Comparison of ENCODE assay signal across 8 cellular contexts in genomic region chr17:66542183-66542966, GRCh38.
DNase-seq lines count a peak whose midpoint lies in the region; ATAC-seq, FAIRE-seq and TF ChIP-seq lines count a peak whose summit lies in the region.

No MANE protein-coding gene starts in this region.

- peak overlapping the region; percentile 46 for H3K4me2 ChIP-seq in mammary epithelial cell (ENCODE audit: insufficient read depth, low read depth, low read length)

- no TSS peak for BruUV-seq in mammary epithelial cell (replicated peaks; lab: Mats Ljungman, UMichigan)

- H3K4me3 ChIP-seq in GM12865 (ENCODE audit: low read depth, low read length) (no peak overlapping the region), mammary epithelial cell (replicated peaks in 1 of 3; ENCODE audit: insufficient read depth in 1 of 3, low read depth in 2 of 3, low read length in 3 of 3) (no peak overlapping the region)

- peak overlapping the region; percentile 47 for H3K4me3 Mint-ChIP-seq in stimulated activated effector memory CD8-positive, alpha-beta T cell treated with anti-CD3 and anti-CD28 coated beads, Interleukin-12 subunit alpha, Interleukin-12 subunit beta, amount 100 ng/mL, for 72 hours

- peak overlapping the region; percentile 66 for H2AFZ ChIP-seq in mammary epithelial cell (ENCODE audit: low read depth, low read length)

- CTCF ChIA-PET in mammary epithelial cell (lab: Charles Lee; ENCODE audit: low non-redundant PET): interaction anchor here (0.7 kb wide), 1 partner anchor 115 kb away, joined by 4 read pairs; no protein-coding TSS in a partner anchor

- H3K4me1 Mint-ChIP-seq in stimulated activated effector memory CD8-positive, alpha-beta T cell treated with anti-CD3 and anti-CD28 coated beads, Interleukin-12 subunit alpha, Interleukin-12 subunit beta, amount 100 ng/mL, for 72 hours: peaks cover 49% of the 10 kb centered on the region

- peaks cover 47% of the 10 kb centered on the region for H3K4me1 ChIP-seq in mammary epithelial cell (ENCODE audit: insufficient read depth, low read length)

- no peaks in the 10 kb centered on the region for H3K79me2 ChIP-seq in mammary epithelial cell (ENCODE audit: insufficient read depth, low read length)

- no peaks in the 10 kb centered on the region for H3K36me3 ChIP-seq in mammary epithelial cell (ENCODE audit: insufficient read depth, low read length)

- no peak for TF ChIP-seq CTCF in GM12865 (IDR thresholded peaks at IDR 0.05; ENCODE audit: insufficient read depth, low read depth, low read length, missing control alignments)
- TF ChIP-seq CTCF in mammary epithelial cell (conservative IDR thresholded peaks at IDR 0.05 in 1 of 2, IDR thresholded peaks at IDR 0.05 in 1 of 2; ENCODE audit: extremely low read depth in 1 of 2, insufficient read depth in 1 of 2, low read depth in 1 of 2, low read length in 2 of 2): no peak

- dilution Hi-C loops in mammary epithelial cell (cut with HindIII; ENCODE audit: low sequenced_read_pairs): no loop called here

- H3K9ac ChIP-seq in mammary epithelial cell (ENCODE audit: insufficient read depth, low read length): peak overlapping the region; percentile 11

- WGBS in mammary epithelial cell (ENCODE audit: low coverage, missing lambda C conversion rate): 42% methylated on average over 4 of the region's 4 CpGs

- in situ Hi-C loops in mammary epithelial cell (cut with MboI; ENCODE audit: low sequenced_read_pairs in 2 of 2): no loop called here

- no peaks in the 10 kb centered on the region for H3K27me3 ChIP-seq in mammary epithelial cell (ENCODE audit: insufficient read depth, low read length)

- H3K36me3 Mint-ChIP-seq in stimulated activated effector memory CD8-positive, alpha-beta T cell treated with anti-CD3 and anti-CD28 coated beads, Interleukin-12 subunit alpha, Interleukin-12 subunit beta, amount 100 ng/mL, for 72 hours: no peaks in the 10 kb centered on the region

- intact Hi-C loops in mammary epithelial cell (cut with micrococcal nuclease): loop anchor here (5.0 kb wide), 1 partner anchor 75 kb away; no protein-coding TSS in a partner anchor

- peak; percentile 92 for ATAC-seq in GM21526 (IDR thresholded peaks at IDR 0.05; ENCODE audit: low FRiP score, unreplicated experiment)
- peak; percentile 89 for ATAC-seq in stimulated activated effector memory CD8-positive, alpha-beta T cell treated with anti-CD3 and anti-CD28 coated beads, Interleukin-12 subunit alpha, Interleukin-12 subunit beta, amount 100 ng/mL, for 72 hours

- peak overlapping the region; percentile 66 for H3K27ac ChIP-seq in mammary epithelial cell (ENCODE audit: insufficient read depth, low read depth, low read length)

- peak overlapping the region; percentile 83 for H3K27ac Mint-ChIP-seq in stimulated activated effector memory CD8-positive, alpha-beta T cell treated with anti-CD3 and anti-CD28 coated beads, Interleukin-12 subunit alpha, Interleukin-12 subunit beta, amount 100 ng/mL, for 72 hours

- DNase-seq in GM12865 (ENCODE audit: low read depth) (peak; percentile 90), HTR-8/SVneo (ENCODE audit: insufficient read length, low spot score) (no peak), mammary epithelial cell (peak; percentile 85), NOMO-1 treated with dmso at 0.1 percent for 144 hours (lab: John Stamatoyannopoulos, UW; ENCODE audit: unreplicated experiment) (no peak), T-helper 9 cell (no peak)
- DNase-seq in stimulated activated effector memory CD8-positive, alpha-beta T cell treated with anti-CD3 and anti-CD28 coated beads, Interleukin-12 subunit alpha, Interleukin-12 subunit beta, amount 100 ng/mL, for 72 hours (ENCODE audit: low spot score in 2 of 2): no peak
- DNase-seq in stimulated activated CD8-positive, alpha-beta memory T cell treated with anti-CD3 and anti-CD28 coated beads, Interleukin-4, amount 100 ng/mL, for 48 hours: no peak

- H4K20me1 ChIP-seq in mammary epithelial cell (ENCODE audit: insufficient read depth, low read length): no peaks in the 10 kb centered on the region

- peak; percentile 28 for FAIRE-seq in HTR-8/SVneo (lab: Jason Lieb, UNC)

- H3K9me3 ChIP-seq in mammary epithelial cell (replicated peaks; ENCODE audit: insufficient read depth, low read length): no peaks in the 10 kb centered on the region

- peaks cover 4% of the 10 kb centered on the region for H3K9me3 Mint-ChIP-seq in stimulated activated effector memory CD8-positive, alpha-beta T cell treated with anti-CD3 and anti-CD28 coated beads, Interleukin-12 subunit alpha, Interleukin-12 subunit beta, amount 100 ng/mL, for 72 hours

Comparison
In these comparisons a context has a peak if more than half of its experiments do, and no peak if none do; other contexts are left out.
1. DNase-seq: peak in GM12865 (single experiment) and mammary epithelial cell (single experiment); none in HTR-8/SVneo (single experiment), stimulated activated effector memory CD8-positive, alpha-beta T cell treated with anti-CD3 and anti-CD28 coated beads, Interleukin-12 subunit alpha, Interleukin-12 subunit beta, amount 100 ng/mL, for 72 hours (0 of 2), NOMO-1 treated with dmso at 0.1 percent for 144 hours (single experiment), T-helper 9 cell (single experiment) and stimulated activated CD8-positive, alpha-beta memory T cell treated with anti-CD3 and anti-CD28 coated beads, Interleukin-4, amount 100 ng/mL, for 48 hours (single experiment).